Comparison of ENCODE assay signal across 24 cellular contexts in genomic region chr13:72205773-72206172, GRCh38.
DNase-seq lines count a peak whose midpoint lies in the region; ATAC-seq and TF ChIP-seq lines count a peak whose summit lies in the region.
"Had no signal": no experiment of that assay in that cellular context is flagged by ENCODE, and none has a peak within 500 bp of the region (broad histone marks: within the 10 kb centered on the region; RNA-seq: fewer than 3 reads in every experiment).

No MANE protein-coding gene starts in this region.

- no peaks in the 10 kb centered on the region for H3K4me1 ChIP-seq in neuronal stem cell (ENCODE audit: control insufficient read depth in 2 of 2, insufficient read depth in 1 of 2, low read depth in 1 of 2, low read length in 2 of 2)
- no peaks in the 10 kb centered on the region for H3K4me1 ChIP-seq in adrenal gland (replicated peaks in 1 of 2)
- H3K4me1 ChIP-seq: BLaER1, lower lobe of right lung, prostate gland, tibial nerve had no signal

- no peak overlapping the region for H3K23ac ChIP-seq in neuronal stem cell (ENCODE audit: low read depth, low read length, poor library complexity)

- H2BK5ac ChIP-seq in neuronal stem cell (ENCODE audit: low read length): no peak overlapping the region

- peak; percentile 43 for ATAC-seq in stimulated activated effector memory CD8-positive, alpha-beta T cell treated with anti-CD3 and anti-CD28 coated beads, Interleukin-12 subunit alpha, Interleukin-12 subunit beta, amount 100 ng/mL, for 72 hours
- ATAC-seq: lower lobe of right lung had no signal

- intact Hi-C loops in cardiac septum (cut with DNase I): no loop called here
- intact Hi-C loops in adrenal gland (cut with DNase I): no loop called here

- no peak overlapping the region for H2AK5ac ChIP-seq in neuronal stem cell (ENCODE audit: low read depth, low read length)

- no CpG with 5 or more reads among the region's 1 CpG for WGBS in neuronal stem cell (ENCODE audit: extremely low coverage in 2 of 2, insufficient read length in 2 of 2, insufficient replicate concordance in 1 of 2), 2 donors
- 44 to 65% (median 53%) methylated on average over 1 of the region's 1 CpG for WGBS in adrenal gland, 4 donors

- H3K27ac Mint-ChIP-seq in stimulated activated effector memory CD8-positive, alpha-beta T cell treated with anti-CD3 and anti-CD28 coated beads, Interleukin-12 subunit alpha, Interleukin-12 subunit beta, amount 100 ng/mL, for 72 hours: no peak overlapping the region
- H3K27ac Mint-ChIP-seq: stimulated activated naive B cell treated with anti-CD40 and anti-IgM and Interleukin-4, amounts not matched to agents 10 μg/mL and 1 μg/mL and 100 μg/mL, for 72 hours had no signal

- peak; percentile 8 for DNase-seq in NK-92 treated with Interleukin-12 subunit alpha and Interleukin-12 subunit beta, amount 100 ng/mL, for 24 hours (lab: John Stamatoyannopoulos, UW)
- DNase-seq in NK-92 (lab: John Stamatoyannopoulos, UW; ENCODE audit: unreplicated experiment) (no peak), LoVo (ENCODE audit: low spot score) (peak; percentile 6), choroid plexus epithelial cell (ENCODE audit: low read depth) (peak; percentile 8), cardiac septum (ENCODE audit: low spot score) (no peak), neuronal stem cell (ENCODE audit: low spot score) (no peak), adrenal gland (no peak)
- DNase-seq in stimulated activated effector memory CD8-positive, alpha-beta T cell treated with anti-CD3 and anti-CD28 coated beads, Interleukin-12 subunit alpha, Interleukin-12 subunit beta, amount 100 ng/mL, for 72 hours (ENCODE audit: low spot score in 2 of 2): no peak
- DNase-seq: 8988T; cerebellar nuclear complex; COR-L47; foreskin melanocyte; hippocampal formation; lower lobe of right lung; NCI-H1436; NCI-H524; RPMI8226; stimulated activated CD4-positive, alpha-beta T cell treated with anti-CD3 and anti-CD28 coated beads, Interleukin-2, amount 100 ng/mL, for 24 hours; stimulated activated naive B cell treated with anti-CD40 and anti-IgM and Interleukin-4, amounts not matched to agents 10 μg/mL and 1 μg/mL and 100 μg/mL, for 72 hours; WERI-Rb-1 had no signal

- H3K27ac ChIP-seq in neuronal stem cell (replicated peaks; ENCODE audit: low read length) (no peak overlapping the region), adrenal gland (no peak overlapping the region)
- H3K27ac ChIP-seq: BLaER1, lower lobe of right lung, neutrophil, prostate gland, tibial nerve, WERI-Rb-1 had no signal

- H3K18ac ChIP-seq in neuronal stem cell (ENCODE audit: low read length): no peak overlapping the region

- no peak overlapping the region for H3K4me2 ChIP-seq in neuronal stem cell (ENCODE audit: insufficient read depth, low read length, poor library complexity, severe bottlenecking)
- H3K4me2 ChIP-seq: BLaER1 had no signal

- H4K91ac ChIP-seq in neuronal stem cell (ENCODE audit: low read depth, low read length, poor library complexity): no peak overlapping the region

- no peak overlapping the region for H2BK120ac ChIP-seq in neuronal stem cell (ENCODE audit: low read depth, low read length)

- H3K4ac ChIP-seq in neuronal stem cell (ENCODE audit: low read length): no peak overlapping the region

- no peak for TF ChIP-seq POLR2A in adrenal gland (IDR thresholded peaks at IDR 0.05)

- no peak overlapping the region for H3K4me3 Mint-ChIP-seq in stimulated activated effector memory CD8-positive, alpha-beta T cell treated with anti-CD3 and anti-CD28 coated beads, Interleukin-12 subunit alpha, Interleukin-12 subunit beta, amount 100 ng/mL, for 72 hours
- H3K4me3 Mint-ChIP-seq: stimulated activated naive B cell treated with anti-CD40 and anti-IgM and Interleukin-4, amounts not matched to agents 10 μg/mL and 1 μg/mL and 100 μg/mL, for 72 hours had no signal

- no peak overlapping the region for H4K8ac ChIP-seq in neuronal stem cell (ENCODE audit: low read depth, low read length)

- no peak overlapping the region for H3K4me3 ChIP-seq in choroid plexus epithelial cell (ENCODE audit: low read depth, low read length)
- no peak overlapping the region for H3K4me3 ChIP-seq in neuronal stem cell (ENCODE audit: low read length in 2 of 2)
- no peak overlapping the region for H3K4me3 ChIP-seq in adrenal gland
- H3K4me3 ChIP-seq: BLaER1, lower lobe of right lung, prostate gland, tibial nerve had no signal

- H3K79me1 ChIP-seq in neuronal stem cell (ENCODE audit: low read depth, low read length): no peaks in the 10 kb centered on the region

- H3K36me3 Mint-ChIP-seq in stimulated activated effector memory CD8-positive, alpha-beta T cell treated with anti-CD3 and anti-CD28 coated beads, Interleukin-12 subunit alpha, Interleukin-12 subunit beta, amount 100 ng/mL, for 72 hours: no peaks in the 10 kb centered on the region
- H3K36me3 Mint-ChIP-seq: stimulated activated naive B cell treated with anti-CD40 and anti-IgM and Interleukin-4, amounts not matched to agents 10 μg/mL and 1 μg/mL and 100 μg/mL, for 72 hours had no signal

- peaks cover 9% of the 10 kb centered on the region for H3K9me3 Mint-ChIP-seq in stimulated activated effector memory CD8-positive, alpha-beta T cell treated with anti-CD3 and anti-CD28 coated beads, Interleukin-12 subunit alpha, Interleukin-12 subunit beta, amount 100 ng/mL, for 72 hours

- no peak overlapping the region for H3K14ac ChIP-seq in neuronal stem cell (ENCODE audit: low read length)

- H2BK15ac ChIP-seq in neuronal stem cell (ENCODE audit: low read length): no peak overlapping the region

- TF ChIP-seq CTCF in choroid plexus epithelial cell (conservative IDR thresholded peaks at IDR 0.05; ENCODE audit: low read depth, low read length) (no peak), adrenal gland (IDR thresholded peaks at IDR 0.05) (no peak)

- H3K9ac ChIP-seq in neuronal stem cell (ENCODE audit: low read depth, low read length, poor library complexity): no peak overlapping the region
- H3K9ac ChIP-seq: BLaER1 had no signal

- H3K9me3 ChIP-seq in neuronal stem cell (replicated peaks in 1 of 2; ENCODE audit: control insufficient read depth in 2 of 2, insufficient read depth in 1 of 2, low read depth in 1 of 2, low read length in 2 of 2) (no peaks in the 10 kb centered on the region), adrenal gland (replicated peaks in 1 of 3) (no peaks in the 10 kb centered on the region)
- H3K9me3 ChIP-seq: BLaER1, lower lobe of right lung, neutrophil, prostate gland, tibial nerve had no signal

- no peak overlapping the region for H2BK12ac ChIP-seq in neuronal stem cell (ENCODE audit: low read length)

- no peaks in the 10 kb centered on the region for H3K4me1 Mint-ChIP-seq in stimulated activated effector memory CD8-positive, alpha-beta T cell treated with anti-CD3 and anti-CD28 coated beads, Interleukin-12 subunit alpha, Interleukin-12 subunit beta, amount 100 ng/mL, for 72 hours
- H3K4me1 Mint-ChIP-seq: stimulated activated naive B cell treated with anti-CD40 and anti-IgM and Interleukin-4, amounts not matched to agents 10 μg/mL and 1 μg/mL and 100 μg/mL, for 72 hours had no signal

- H3K36me3 ChIP-seq in neuronal stem cell (replicated peaks in 1 of 2; ENCODE audit: control insufficient read depth in 2 of 2, insufficient read depth in 2 of 2, low read length in 2 of 2) (no peaks in the 10 kb centered on the region), adrenal gland (replicated peaks in 1 of 2) (no peaks in the 10 kb centered on the region)
- H3K36me3 ChIP-seq: BLaER1, lower lobe of right lung, neutrophil, prostate gland, tibial nerve, WERI-Rb-1 had no signal

- no peaks in the 10 kb centered on the region for H3K27me3 ChIP-seq in neuronal stem cell (ENCODE audit: control insufficient read depth in 3 of 3, insufficient read depth in 3 of 3, low read depth in 1 of 3, low read length in 3 of 3)
- H3K27me3 ChIP-seq in adrenal gland: no peaks in the 10 kb centered on the region
- H3K27me3 ChIP-seq: BLaER1, neutrophil, tibial nerve had no signal

- no peak overlapping the region for H2AFZ ChIP-seq in neuronal stem cell (ENCODE audit: low read length)

Comparison
In these comparisons a context has a peak if more than half of its experiments do, and no peak if none do; other contexts are left out.
1. DNase-seq: peak in NK-92 treated with Interleukin-12 subunit alpha and Interleukin-12 subunit beta, amount 100 ng/mL, for 24 hours (single experiment), LoVo (single experiment) and choroid plexus epithelial cell (single experiment); none in NK-92 (single experiment), stimulated activated effector memory CD8-positive, alpha-beta T cell treated with anti-CD3 and anti-CD28 coated beads, Interleukin-12 subunit alpha, Interleukin-12 subunit beta, amount 100 ng/mL, for 72 hours (0 of 2), cardiac septum (single experiment), neuronal stem cell (single experiment) and adrenal gland (0 of 7).